Comparison of ENCODE assay signal across 8 cellular contexts in genomic region chr5:134224905-134225779, GRCh38. TPM values are rescaled to one million over a fixed set of nuclear protein-coding genes. Genes with fewer than 3 reads are reported as not detected.
DNase-seq lines count a peak whose midpoint lies in the region; ATAC-seq and TF ChIP-seq lines count a peak whose summit lies in the region.

No MANE protein-coding gene starts in this region.

- intact Hi-C loops in activated B cell treated with CpG ODN at 0.5 μM for 24 hours (cut with micrococcal nuclease): loop anchor here (2.0 to 10.0 kb wide), 6 partner anchors 40 to 1120 kb away; no protein-coding TSS in a partner anchor

- H3K4me3 Mint-ChIP-seq in activated B cell treated with CpG ODN at 0.5 μM for 24 hours: peak overlapping the region; percentile 94

- peak overlapping the region; percentile 95 for H3K27ac Mint-ChIP-seq in activated B cell treated with CpG ODN at 0.5 μM for 24 hours

- POLR2A ChIA-PET in activated B cell treated with CpG ODN at 0.5 μM for 24 hours (lab: Charles Lee): interaction anchor here (0.6 to 3.3 kb wide), 27 partner anchors 9 to 1261 kb away, joined by 3 to 53 read pairs (median 4); partner anchors contain the start of genes C5orf24, HSPA4, JADE2 and PCBD2

- peaks cover 43% of the 10 kb centered on the region for H3K36me3 Mint-ChIP-seq in activated B cell treated with CpG ODN at 0.5 μM for 24 hours (ENCODE audit: low read depth)

- peaks cover 9% of the 10 kb centered on the region; the same call in 1 of the 2 replicates for H3F3A ChIP-seq in MM.1S (ENCODE audit: insufficient read depth, low read length)

- H3K9me3 Mint-ChIP-seq in activated B cell treated with CpG ODN at 0.5 μM for 24 hours: no peaks in the 10 kb centered on the region

- H3K4me1 Mint-ChIP-seq in activated B cell treated with CpG ODN at 0.5 μM for 24 hours: peaks cover 57% of the 10 kb centered on the region

- peak overlapping the region; percentile 99 for H3K9ac ChIP-seq in MM.1S (ENCODE audit: low read length)

- H3K9me3 ChIP-seq in HAP-1 (no peaks in the 10 kb centered on the region), MM.1S (replicated peaks; ENCODE audit: insufficient read depth, low read length) (no peaks in the 10 kb centered on the region)

- H3K27me3 Mint-ChIP-seq in activated B cell treated with CpG ODN at 0.5 μM for 24 hours: no peaks in the 10 kb centered on the region

- H3K4me1 ChIP-seq in HAP-1: peaks cover 27% of the 10 kb centered on the region
- H3K4me1 ChIP-seq in MM.1S (ENCODE audit: low read length): peaks cover 25% of the 10 kb centered on the region

- ATAC-seq in activated B cell treated with CpG ODN at 0.5 μM for 24 hours (ENCODE audit: low read depth): peak; percentile 20

- no peaks in the 10 kb centered on the region for H3K9me2 ChIP-seq in MM.1S (replicated peaks; ENCODE audit: insufficient read depth, low read length)

- H3K36me3 ChIP-seq in HAP-1 (replicated peaks) (peaks cover 13% of the 10 kb centered on the region), MM.1S (replicated peaks; ENCODE audit: insufficient read depth, low read length) (0 out of 2 replicates have a peak, but pooled peaks cover 2% of the 10 kb centered on the region)

- peak overlapping the region; percentile 69; the same call in 1 of the 2 replicates for H2AFZ ChIP-seq in MM.1S (ENCODE audit: low read length)

- peak overlapping the region; percentile 81 for H3K4me2 ChIP-seq in MM.1S (ENCODE audit: low read depth, low read length)

- TF ChIP-seq CTCF in GM12875 (IDR thresholded peaks at IDR 0.05; ENCODE audit: borderline replicate concordance, insufficient read depth, low read depth, low read length): no peak
- no peak for TF ChIP-seq CTCF in MM.1S (IDR thresholded peaks at IDR 0.05; ENCODE audit: low read length)
- no peak for TF ChIP-seq CTCF in activated B cell treated with CpG ODN at 0.5 μM for 24 hours (IDR thresholded peaks at IDR 0.05)
- no peak for TF ChIP-seq CTCF in cardiac fibroblast (IDR thresholded peaks at IDR 0.05; ENCODE audit: low read depth, low read length)

- peaks cover 25% of the 10 kb centered on the region for H4K20me1 ChIP-seq in MM.1S (ENCODE audit: insufficient read depth, low read length)

- DNase-seq in HAP-1 (ENCODE audit: low spot score in 2 of 2) (peak; percentile 57 to 80), MM.1S (peak; percentile 47), activated B cell treated with CpG ODN at 0.5 μM for 24 hours (peak; percentile 65), cardiac fibroblast (ENCODE audit: low read depth in 2 of 2) (peak; percentile 63 to 82), islet precursor cell (peak; percentile 88), DMS153 treated with DMSO at 0.1 percent for 48 hours (lab: John Stamatoyannopoulos, UW; ENCODE audit: unreplicated experiment) (no peak)
- peak; percentile 37 to 60 (median 45) for DNase-seq in stimulated activated CD4-positive, alpha-beta T cell treated with anti-CD3 and anti-CD28 coated beads, Interleukin-12 subunit alpha, Interleukin-12 subunit beta, amount 100 ng/mL, for 48 hours (ENCODE audit: low read depth in 2 of 3, low spot score in 1 of 3)

- H3K27me3 ChIP-seq in HAP-1 (ENCODE audit: low read depth) (no peaks in the 10 kb centered on the region), MM.1S (replicated peaks; ENCODE audit: insufficient read depth, low read length) (no peaks in the 10 kb centered on the region)

- in situ Hi-C loops in HAP-1 (cut with MboI; ENCODE audit: low sequenced_read_pairs): no loop called here

- peak overlapping the region; percentile 90 for H3K4me3 ChIP-seq in GM12875 (ENCODE audit: low read depth, low read length)
- peak overlapping the region; percentile 86 for H3K4me3 ChIP-seq in HAP-1
- H3K4me3 ChIP-seq in MM.1S (ENCODE audit: low read length): peak overlapping the region; percentile 98
- peak overlapping the region; percentile 79 to 94 for H3K4me3 ChIP-seq in cardiac fibroblast (replicated peaks in 1 of 2; ENCODE audit: low read depth in 2 of 2, low read length in 2 of 2)

- CTCF ChIA-PET in activated B cell treated with CpG ODN at 0.5 μM for 24 hours (lab: Charles Lee): interaction anchor here (1.1 to 1.5 kb wide), 4 partner anchors 15 to 362 kb away, joined by 4 to 5 read pairs (median 4); no protein-coding TSS in a partner anchor

- H3K27ac ChIP-seq in MM.1S (ENCODE audit: low read length): peak overlapping the region; percentile 98

- H3K79me2 ChIP-seq in MM.1S (ENCODE audit: low read length): peaks cover 61% of the 10 kb centered on the region

RNA-seq across cellular contexts. Expression of gene PPP2CA, which starts 0.7 kb away (rescaled TPM):
- 103 and 118 TPM in 2 replicates for total RNA-seq in activated B cell treated with CpG ODN at 0.5 μM for 24 hours

RNA-seq across cellular contexts. Expression of gene SKP1, which starts 48.4 kb away (rescaled TPM):
- total RNA-seq in activated B cell treated with CpG ODN at 0.5 μM for 24 hours: 193 and 211 TPM in 2 replicates
